ENCODE assay signal across 9 cellular contexts in the genomic region with DNA sequence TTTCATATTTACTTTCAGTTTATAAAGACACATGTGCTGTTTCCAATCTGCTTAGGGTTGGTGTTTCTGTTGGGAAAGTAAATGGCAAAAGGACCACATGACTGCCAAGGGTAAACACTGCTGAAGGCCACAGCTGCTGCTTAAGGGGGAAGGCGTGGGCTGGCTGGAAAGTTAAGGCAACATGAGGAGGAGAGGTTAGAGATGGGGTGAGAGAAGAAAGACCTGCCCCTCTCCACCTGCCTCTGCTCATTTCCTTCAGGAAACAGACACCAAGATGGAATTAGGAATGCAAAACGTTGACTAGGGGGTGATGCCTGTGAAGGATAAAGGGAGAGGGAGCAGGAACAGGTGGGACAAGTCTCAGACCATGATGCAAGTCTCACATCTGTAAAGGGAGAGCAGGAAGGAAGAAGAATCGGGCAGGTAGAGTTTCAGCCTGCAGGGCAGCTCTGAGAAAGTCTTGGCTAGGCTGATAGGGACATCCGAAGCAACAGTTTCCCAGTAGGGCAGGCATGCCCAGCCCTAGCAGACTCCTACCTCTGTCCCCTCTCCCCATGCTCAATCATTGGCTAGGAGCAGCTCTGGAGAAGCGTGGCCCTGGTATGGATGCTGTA.
DNase-seq lines count a peak whose midpoint lies in the region; TF ChIP-seq lines count a peak whose summit lies in the region.
"Had no signal": no experiment of that assay in that cellular context is flagged by ENCODE, and none has a peak within 500 bp of the region (broad histone marks: within the 10 kb centered on the region; RNA-seq: fewer than 3 reads in every experiment).

No MANE protein-coding gene starts in this region.

- no peak for TF ChIP-seq POLR2A in ovary (IDR thresholded peaks at IDR 0.05)

- no peak overlapping the region for H2AFZ ChIP-seq in H9 (ENCODE audit: low read length)

- H3K36me3 ChIP-seq in brain microvascular endothelial cell (replicated peaks) (no peaks in the 10 kb centered on the region), ovary (no peaks in the 10 kb centered on the region)
- H3K36me3 ChIP-seq: BLaER1 had no signal

- H3K4me3 ChIP-seq in brain microvascular endothelial cell (ENCODE audit: low read depth, low read length) (no peak overlapping the region), ovary (no peak overlapping the region)
- H3K4me3 ChIP-seq: BLaER1 had no signal

- H2BK20ac ChIP-seq in H9 (ENCODE audit: low read depth, low read length, poor library complexity, severe bottlenecking), result no peak overlapping the region

- no peaks in the 10 kb centered on the region for H3K23me2 ChIP-seq in H9 (ENCODE audit: insufficient read length, low read depth, low read length, poor library complexity, severe bottlenecking)

- H4K5ac ChIP-seq in H9 (ENCODE audit: insufficient read length, low read depth, low read length), result no peak overlapping the region

- no peak overlapping the region for H3K14ac ChIP-seq in H9 (ENCODE audit: insufficient read depth, low read length)

- no peak overlapping the region for H3K4me3 Mint-ChIP-seq in H9

- no peak overlapping the region for H3K4ac ChIP-seq in H9 (ENCODE audit: low read depth, low read length)

- no peaks in the 10 kb centered on the region for H3K27me3 ChIP-seq in brain microvascular endothelial cell (replicated peaks)
- no peaks in the 10 kb centered on the region for H3K27me3 ChIP-seq in ovary
- no peaks in the 10 kb centered on the region for H3K27me3 ChIP-seq in H9 (ENCODE audit: insufficient read depth, low read length)
- H3K27me3 ChIP-seq: BLaER1 had no signal

- in situ Hi-C loops in brain microvascular endothelial cell (cut with HindIII; ENCODE audit: low pct_ligation_motif_present, low sequenced_read_pairs), result no loop called here

- peaks cover 19% of the 10 kb centered on the region for H3K4me1 ChIP-seq in ovary (ENCODE audit: insufficient read depth)
- H3K4me1 ChIP-seq in H9 (ENCODE audit: insufficient read depth, low read length), result peaks cover 19% of the 10 kb centered on the region

- peak; percentile 70 for DNase-seq in activated CD8-positive, alpha-beta memory T cell treated with anti-CD3 and anti-CD28 coated beads for 24 hours
- DNase-seq in activated CD8-positive, alpha-beta memory T cell treated with anti-CD3 and anti-CD28 coated beads, Interleukin-2, amount 50 U/mL, for 48 hours, result no peak
- DNase-seq in NCI-H345 treated with DMSO at 0.1 percent for 48 hours (lab: John Stamatoyannopoulos, UW; ENCODE audit: unreplicated experiment), result peak; percentile 27
- no peak for DNase-seq in brain microvascular endothelial cell
- peak; percentile 30 to 56 (median 49) for DNase-seq in ovary
- DNase-seq in anterior cingulate cortex (lab: John Stamatoyannopoulos, UW), result no peak
- DNase-seq in cardiac septum (ENCODE audit: low spot score), result no peak
- no peak for DNase-seq in H9

- H3K27ac ChIP-seq in brain microvascular endothelial cell, result peak overlapping the region; percentile 96
- H3K27ac ChIP-seq in ovary, result no peak overlapping the region
- no peak overlapping the region for H3K27ac ChIP-seq in H9 (ENCODE audit: insufficient read length, low read depth, low read length)
- H3K27ac ChIP-seq: BLaER1 had no signal

- TF ChIP-seq EP300 in ovary (IDR thresholded peaks at IDR 0.05), result no peak

- no peak overlapping the region for H2BK15ac ChIP-seq in H9 (ENCODE audit: low read depth, low read length)

- H3K4me1 Mint-ChIP-seq in H9, result peaks cover 46 to 54% of the 10 kb centered on the region in 2 experiments

- no peak overlapping the region for H2BK5ac ChIP-seq in H9 (ENCODE audit: insufficient read length, low read length)

- no peak overlapping the region for H3T11ph ChIP-seq in H9 (ENCODE audit: low read length)

- no peak overlapping the region for H3K18ac ChIP-seq in H9 (ENCODE audit: insufficient read length, low read depth, low read length)

- TF ChIP-seq CTCF in brain microvascular endothelial cell (IDR thresholded peaks at IDR 0.05; ENCODE audit: low read depth, low read length, missing control alignments), result no peak
- no peak for TF ChIP-seq CTCF in ovary (IDR thresholded peaks at IDR 0.05)
- TF ChIP-seq CTCF in H9 (conservative IDR thresholded peaks at IDR 0.05), result no peak

- no peaks in the 10 kb centered on the region for H3K79me1 ChIP-seq in H9 (ENCODE audit: insufficient read depth, low read depth, low read length, poor library complexity, severe bottlenecking)

- H3K36me3 Mint-ChIP-seq in H9 (ENCODE audit: insufficient read depth in 1 of 3, low read depth in 3 of 3), result 0 out of 7 replicates have a peak, but pooled peaks cover 0 to under 1% (median 0%) of the 10 kb centered on the region in 3 experiments

- H4K8ac ChIP-seq in H9 (replicated peaks; ENCODE audit: insufficient read length, low read depth, low read length), result no peak overlapping the region

- H3K27me3 Mint-ChIP-seq in H9 (ENCODE audit: low read depth), result no peaks in the 10 kb centered on the region

- 45 to 57% (median 46%) methylated on average over 5 of the region's 5 CpGs for WGBS in ovary, 3 donors
- WGBS in H9 (ENCODE audit: extremely low coverage, insufficient read length, low lambda C conversion rate), result no CpG with 5 or more reads among the region's 5 CpGs

- H3K4me2 ChIP-seq in H9 (ENCODE audit: insufficient read depth, insufficient read length, low read length), result no peak overlapping the region
- H3K4me2 ChIP-seq: BLaER1 had no signal

- intact Hi-C loops in ovary (cut with DNase I) (no loop called here), cardiac septum (cut with DNase I) (no loop called here)

- no peaks in the 10 kb centered on the region for H3K9me3 Mint-ChIP-seq in H9

- H3K27ac Mint-ChIP-seq in H9, result peak overlapping the region in 1 of 3 experiments; percentile 88; a peak in 1 of 7 replicates

- H3K9me3 ChIP-seq in ovary (no peaks in the 10 kb centered on the region), H9 (ENCODE audit: control insufficient read depth, low read depth, low read length) (no peaks in the 10 kb centered on the region)
- H3K9me3 ChIP-seq: BLaER1 had no signal

- no peak overlapping the region for H2AK5ac ChIP-seq in H9 (ENCODE audit: insufficient read length, low read length)

- no peak overlapping the region for H2BK12ac ChIP-seq in H9 (ENCODE audit: insufficient read length, low read depth, low read length)

- no peak overlapping the region for H3K23ac ChIP-seq in H9 (ENCODE audit: insufficient read length, low read depth, low read length)

- no peaks in the 10 kb centered on the region for H3K79me2 ChIP-seq in H9 (ENCODE audit: insufficient read depth, low read length)

- no peaks in the 10 kb centered on the region for H4K20me1 ChIP-seq in H9 (ENCODE audit: control insufficient read depth, insufficient read depth, insufficient read length)
- H4K20me1 ChIP-seq: BLaER1 had no signal

- no peak overlapping the region for H4K91ac ChIP-seq in H9 (ENCODE audit: insufficient read length, low read depth, low read length)

- no peak overlapping the region for H2BK120ac ChIP-seq in H9 (ENCODE audit: low read depth, low read length, poor library complexity, severe bottlenecking)

- H3K9ac ChIP-seq in H9 (ENCODE audit: extremely low read depth, insufficient read length, low read length), result no peak overlapping the region
- H3K9ac ChIP-seq: BLaER1 had no signal

- H3K56ac ChIP-seq in H9 (ENCODE audit: insufficient read length, low read depth, low read length), result no peak overlapping the region

Comparison
In these comparisons a context has a peak if more than half of its experiments do, and no peak if none do; other contexts are left out.
1. DNase-seq: peak in activated CD8-positive, alpha-beta memory T cell treated with anti-CD3 and anti-CD28 coated beads for 24 hours (single experiment), NCI-H345 treated with DMSO at 0.1 percent for 48 hours (single experiment) and ovary (5 of 5); none in activated CD8-positive, alpha-beta memory T cell treated with anti-CD3 and anti-CD28 coated beads, Interleukin-2, amount 50 U/mL, for 48 hours (single experiment), brain microvascular endothelial cell (single experiment), anterior cingulate cortex (0 of 58), cardiac septum (single experiment) and H9 (single experiment).